ENCODE assay signal across 11 cellular contexts in the genomic region with DNA sequence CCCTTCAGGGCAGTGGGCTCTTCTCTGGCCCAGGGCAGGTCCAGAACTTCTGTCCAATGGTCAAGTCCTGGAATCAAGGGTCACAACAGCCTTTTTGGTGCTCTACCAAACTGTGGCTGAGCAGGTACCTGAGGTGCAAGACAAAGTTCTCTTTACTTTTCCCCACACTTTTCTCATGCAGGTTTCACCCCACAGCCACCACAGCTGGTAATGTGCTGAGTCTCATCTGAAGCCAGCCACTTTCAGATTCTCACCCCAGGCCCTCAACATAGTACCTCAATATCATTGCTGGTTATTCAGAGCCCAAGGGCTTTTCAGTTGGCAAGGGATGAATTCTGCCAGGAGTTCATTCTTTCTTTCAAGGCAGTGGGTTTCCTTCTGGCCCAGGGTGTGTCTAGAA.
"Had no signal": no experiment of that assay in that cellular context is flagged by ENCODE, and none has a peak within 500 bp of the region (broad histone marks: within the 10 kb centered on the region; RNA-seq: fewer than 3 reads in every experiment).

No MANE protein-coding gene starts in this region.

- FAIRE-seq: H1, H54 had no signal

- H3K27ac ChIP-seq: GM23248 had no signal

- H2AFZ ChIP-seq: GM23248, GM23338 had no signal

- H3K4me1 ChIP-seq: HAP-1 had no signal

- H3K4me3 ChIP-seq: GM23248, GM23338, HAP-1 had no signal

- H3K9ac ChIP-seq: GM23248 had no signal

- DNase-seq: GM23248, GOT3, H7, H9, HCEC 1CT, HFFc6 had no signal

- ATAC-seq: GM23338, HCT116 had no signal

- H3K36me3 ChIP-seq: HAP-1 had no signal
